Comparison of ENCODE assay signal across 8 cellular contexts in the genomic region with DNA sequence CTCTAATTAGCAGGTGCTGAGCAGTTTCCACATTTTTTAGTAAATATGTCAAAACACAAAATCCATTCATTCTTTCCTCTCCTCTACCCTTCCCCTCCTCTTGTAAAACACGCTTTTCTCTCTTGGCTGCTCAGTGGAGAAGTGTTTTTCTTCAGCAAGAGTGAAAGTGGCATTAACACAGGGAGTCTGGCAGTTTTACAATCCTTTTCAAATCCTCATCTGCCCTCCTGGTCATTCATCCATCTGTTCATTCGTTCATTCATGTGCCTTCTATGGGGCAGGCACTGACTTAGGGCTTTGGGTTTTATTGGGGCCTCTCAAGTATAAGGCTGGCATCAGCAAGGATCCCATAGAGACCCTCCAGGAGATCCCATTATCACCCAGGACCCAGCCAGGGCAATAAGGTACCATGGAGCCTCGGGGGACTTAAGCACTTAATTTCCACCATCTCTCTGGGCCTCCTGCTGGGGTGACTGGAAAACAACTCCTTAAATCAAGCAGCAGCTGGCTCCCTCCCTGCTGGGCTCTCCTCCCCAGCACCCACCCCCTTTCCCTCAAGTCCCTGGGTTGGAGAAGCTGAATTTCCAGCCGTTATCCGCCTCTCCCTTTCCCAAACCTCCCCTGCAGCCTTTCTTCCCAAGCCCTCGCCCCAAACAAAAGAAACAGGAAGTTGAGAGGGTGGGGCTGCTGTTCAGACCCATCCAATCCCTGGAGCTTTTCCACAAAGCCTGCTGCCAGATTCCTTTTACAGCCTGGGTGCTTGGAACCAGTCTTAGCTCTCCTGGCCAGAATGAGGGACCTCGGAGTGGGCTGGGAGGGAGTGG. TPM values are rescaled to one million over a fixed set of nuclear protein-coding genes. Genes with fewer than 3 reads are reported as not detected.
DNase-seq lines count a peak whose midpoint lies in the region; ATAC-seq, FAIRE-seq and TF ChIP-seq lines count a peak whose summit lies in the region.

No MANE protein-coding gene starts in this region.

- TF ChIP-seq RAD21 in HepG2 (CRISPR knock-in tag; IDR thresholded peaks at IDR 0.05) = no peak

- peak; percentile 27; the same call in 2 of the 3 replicates for ATAC-seq in HepG2
- ATAC-seq in GM18517 (IDR thresholded peaks at IDR 0.05; ENCODE audit: unreplicated experiment) = no peak
- ATAC-seq in GM21367 (IDR thresholded peaks at IDR 0.05; ENCODE audit: unreplicated experiment) = no peak
- no peak for ATAC-seq in CD4-positive, alpha-beta T cell (ENCODE audit: poor library complexity)

- WGBS in HepG2 (ENCODE audit: low lambda C conversion rate) = 0% methylated on average over 7 of the region's 7 CpGs

- no peak for TF ChIP-seq POLR2A in HepG2 (IDR thresholded peaks at IDR 0.05; ENCODE audit: insufficient read depth in 1 of 2, low read depth in 2 of 2, low read length in 2 of 2)

- no peak overlapping the region for H3K4me3 Mint-ChIP-seq in CD4-positive, alpha-beta T cell

- BruUV-seq in HepG2 (replicated peaks; lab: Mats Ljungman, UMichigan) = no TSS peak

- TF ChIP-seq EP300 in HepG2 (IDR thresholded peaks at IDR 0.05; ENCODE audit: low read depth in 2 of 2, low read length in 2 of 2) = no peak
- no peak for TF ChIP-seq EP300 in HepG2 (CRISPR knock-in tag; IDR thresholded peaks at IDR 0.05; ENCODE audit: borderline replicate concordance)

- no peaks in the 10 kb centered on the region for H3K36me3 Mint-ChIP-seq in CD4-positive, alpha-beta T cell (ENCODE audit: low read depth)

- POLR2A ChIA-PET in HepG2 (lab: Yijun Ruan, JAX) = no interaction called here
- POLR2A ChIA-PET in CD4-positive, alpha-beta T cell (lab: Charles Lee) = no interaction called here

- H3K9ac ChIP-seq in HepG2 (ENCODE audit: insufficient read depth, low read depth, low read length) = no peak overlapping the region

- no peak for FAIRE-seq in HepG2 (lab: Jason Lieb, UNC)

- peaks cover 29% of the 10 kb centered on the region for H3K4me1 Mint-ChIP-seq in CD4-positive, alpha-beta T cell (ENCODE audit: low read depth)

- H3K27me3 Mint-ChIP-seq in CD4-positive, alpha-beta T cell = no peaks in the 10 kb centered on the region

- H3K4me3 ChIP-seq in BE2C (ENCODE audit: low read depth, low read length) (no peak overlapping the region), HepG2 (replicated peaks in 1 of 3; ENCODE audit: insufficient read depth in 1 of 3, low read depth in 2 of 3, low read length in 3 of 3) (no peak overlapping the region)

- H3K4me1 ChIP-seq in BE2C = peaks cover 6% of the 10 kb centered on the region
- no peaks in the 10 kb centered on the region for H3K4me1 ChIP-seq in HepG2 (ENCODE audit: insufficient read depth, low read length)

- no peaks in the 10 kb centered on the region for H3K9me3 ChIP-seq in BE2C
- H3K9me3 ChIP-seq in HepG2 (ENCODE audit: low read length) = no peaks in the 10 kb centered on the region
- no peaks in the 10 kb centered on the region for H3K9me3 ChIP-seq in CD4-positive, alpha-beta T cell (ENCODE audit: control insufficient read depth, low read length)

- DNase-seq in BE2C (peak; percentile 38), NCI-H2029 treated with DMSO at 0.1 percent for 48 hours (lab: John Stamatoyannopoulos, UW) (peak; percentile 26), cerebellum (ENCODE audit: low spot score) (peak; percentile 76), HepG2 (ENCODE audit: low spot score) (no peak), SKM-1 treated with dmso at 0.1 percent for 144 hours (lab: John Stamatoyannopoulos, UW; ENCODE audit: unreplicated experiment) (no peak)
- no peak for DNase-seq in CD4-positive, alpha-beta T cell

- no peak overlapping the region for H3K27ac Mint-ChIP-seq in CD4-positive, alpha-beta T cell

- no peaks in the 10 kb centered on the region for H3K79me2 ChIP-seq in HepG2 (ENCODE audit: insufficient read depth, low read length)

- no peak overlapping the region for H2AFZ ChIP-seq in HepG2 (ENCODE audit: low read length)

- in situ Hi-C loops in HepG2 (cut with HindIII; ENCODE audit: extremely low pct_ligation_motif_present, low pct_unique_long_range_greater_than_20kb) = no loop called here

- no peak overlapping the region for H3K27ac ChIP-seq in HepG2 (ENCODE audit: extremely low read length, insufficient read depth, low read length)
- H3K27ac ChIP-seq in CD4-positive, alpha-beta T cell (ENCODE audit: low read depth, low read length) = no peak overlapping the region

- no peaks in the 10 kb centered on the region for H4K20me1 ChIP-seq in HepG2 (ENCODE audit: insufficient read depth, low read length)

- H3K9me3 Mint-ChIP-seq in CD4-positive, alpha-beta T cell = no peaks in the 10 kb centered on the region

- no peak overlapping the region for H3K4me2 ChIP-seq in HepG2 (ENCODE audit: low read depth, low read length)

- CTCF ChIA-PET in HepG2 (lab: Yijun Ruan, JAX; ENCODE audit: low intra/inter-chr PET ratio, low total read pairs) = no interaction called here
- CTCF ChIA-PET in CD4-positive, alpha-beta T cell (lab: Charles Lee) = no interaction called here

- TF ChIP-seq CTCF in BE2C (IDR thresholded peaks at IDR 0.05; ENCODE audit: low read depth, low read length) = peak; percentile 32
- no peak for TF ChIP-seq CTCF in HepG2 (CRISPR knock-in tag; IDR thresholded peaks at IDR 0.05)
- TF ChIP-seq CTCF in CD4-positive, alpha-beta T cell (IDR thresholded peaks at IDR 0.05) = no peak

- H3K36me3 ChIP-seq in BE2C (no peaks in the 10 kb centered on the region), HepG2 (replicated peaks in 1 of 2; ENCODE audit: control insufficient read depth in 1 of 2, insufficient read depth in 2 of 2, low read length in 2 of 2) (no peaks in the 10 kb centered on the region)

- H3K27me3 ChIP-seq in BE2C (no peaks in the 10 kb centered on the region), HepG2 (ENCODE audit: control insufficient read depth in 1 of 2, insufficient read depth in 2 of 2, low read length in 2 of 2) (peaks cover 3 to 58% of the 10 kb centered on the region in 2 experiments; a peak in 4 of 5 replicates)
- H3K27me3 ChIP-seq in CD4-positive, alpha-beta T cell (ENCODE audit: control insufficient read depth, insufficient read depth, low read length) = no peaks in the 10 kb centered on the region

- intact Hi-C loops in HepG2 (cut with micrococcal nuclease; ENCODE audit: unreplicated experiment) = no loop called here
- intact Hi-C loops in CD4-positive, alpha-beta T cell (cut with DNase I, micrococcal nuclease) = no loop called here

RNA-seq across cellular contexts. Expression of a gene that starts 32.6 kb away (rescaled TPM):
- 20.7 TPM for polyA plus RNA-seq in BE2C (2012; ENCODE audit: insufficient read depth, insufficient read length, low read depth)
- total RNA-seq in cerebellum = 7.3 TPM
- total RNA-seq in HepG2 (2016; rRNA removed; fragmentation: Illumina TruSeq; extraction: Trizol) = not detected in 2 replicates
- total RNA-seq in HepG2 (2016; cell fraction: cytosol; rRNA removed; fragmentation: Illumina TruSeq; extraction: Trizol; ENCODE audit: low read depth) = not detected in 2 replicates
- total RNA-seq in HepG2 (2016; cell fraction: insoluble cytoplasmic fraction; rRNA removed; fragmentation: Illumina TruSeq; extraction: Trizol) = not detected in 2 replicates
- total RNA-seq in HepG2 (2016; cell fraction: membrane; rRNA removed; fragmentation: Illumina TruSeq; extraction: Trizol) = not detected in 2 replicates
- total RNA-seq in HepG2 (2016; cell fraction: nucleus; rRNA removed; fragmentation: Illumina TruSeq; extraction: Trizol) = not detected in 2 replicates
- not detected in 2 replicates for polyA plus RNA-seq in HepG2 (2011; rRNA removed)
- not detected in 2 replicates for polyA plus RNA-seq in HepG2 (2011; cell fraction: cytosol; rRNA removed)
- not detected in 2 replicates for polyA plus RNA-seq in HepG2 (2011; cell fraction: nucleus; rRNA removed)
- polyA plus RNA-seq in HepG2 (2012) = not detected in 2 replicates
- polyA plus RNA-seq in HepG2 (2016; cell fraction: cytosol; fragmentation: Illumina TruSeq; extraction: Trizol; ENCODE audit: low read depth) = not detected in 2 replicates
- not detected in 2 replicates for polyA plus RNA-seq in HepG2 (2016; cell fraction: insoluble cytoplasmic fraction; fragmentation: Illumina TruSeq; extraction: Trizol; ENCODE audit: low read depth)
- not detected in 2 replicates for polyA plus RNA-seq in HepG2 (2016; cell fraction: membrane; fragmentation: Illumina TruSeq; extraction: Trizol; ENCODE audit: low read depth)
- not detected in 2 replicates for polyA plus RNA-seq in HepG2 (2016; cell fraction: nucleus; fragmentation: Illumina TruSeq; extraction: Trizol; ENCODE audit: insufficient read depth, low read depth)
- not detected in 2 replicates for polyA minus RNA-seq in HepG2 (2011; rRNA and poly(A)+ RNA removed; ENCODE audit: low replicate concordance)
- not detected in 2 replicates for polyA minus RNA-seq in HepG2 (2011; cell fraction: cytosol; rRNA and poly(A)+ RNA removed)
- polyA minus RNA-seq in HepG2 (2011; cell fraction: nucleus; rRNA and poly(A)+ RNA removed) = not detected in 2 replicates
- total RNA-seq in CD4-positive, alpha-beta T cell = not detected

Comparison
In these comparisons a context has a peak if more than half of its experiments do, and no peak if none do; other contexts are left out.
1. DNase-seq: peak in BE2C (single experiment), NCI-H2029 treated with DMSO at 0.1 percent for 48 hours (single experiment) and cerebellum (single experiment); none in HepG2 (single experiment), CD4-positive, alpha-beta T cell (0 of 10) and SKM-1 treated with dmso at 0.1 percent for 144 hours (single experiment).